8 cellular contexts compared by ENCODE assay signal in the genomic region with DNA sequence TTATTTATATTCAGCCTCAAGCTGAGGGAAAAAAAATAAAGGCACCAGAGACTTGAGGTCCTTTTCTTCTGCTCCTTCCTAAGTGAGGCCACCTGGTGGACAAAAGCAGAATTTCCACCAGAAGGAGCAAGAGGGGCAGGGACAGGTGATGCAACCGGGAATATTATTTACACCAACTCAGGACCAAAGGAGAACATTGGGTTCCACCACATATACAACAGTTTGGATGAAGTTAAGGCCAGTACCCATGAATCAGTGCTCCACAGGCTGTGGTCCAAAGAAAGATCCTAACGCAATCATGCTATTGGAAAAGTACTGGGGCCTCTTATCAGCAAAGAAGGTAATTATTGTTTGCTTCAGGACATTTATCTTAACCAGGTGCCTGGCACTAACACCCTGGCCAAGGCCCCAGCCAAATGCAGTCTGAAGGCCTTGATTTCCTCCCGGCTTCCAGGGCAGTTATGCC. TPM values are rescaled to one million over a fixed set of nuclear protein-coding genes. Genes with fewer than 3 reads are reported as not detected.
DNase-seq lines count a peak whose midpoint lies in the region; ATAC-seq and TF ChIP-seq lines count a peak whose summit lies in the region.

No MANE protein-coding gene starts in this region.

- TF ChIP-seq CTCF in LNCaP clone FGC (IDR thresholded peaks at IDR 0.05; ENCODE audit: control insufficient read depth, extremely low read depth, insufficient read depth) = peak; percentile 54
- peak; percentile 44 to 85 (median 69) for TF ChIP-seq CTCF in heart right ventricle (IDR thresholded peaks at IDR 0.05)

- H3K9me3 ChIP-seq in SK-N-MC (ENCODE audit: low read depth, low read length) = no peaks in the 10 kb centered on the region
- H3K9me3 ChIP-seq in heart right ventricle = no peaks in the 10 kb centered on the region

- intact Hi-C loops in heart right ventricle (cut with DNase I) = loop anchor here in 7 of 10 donors (2.0 to 10.0 kb wide), 5 partner anchors 41 to 59 kb away; a partner anchor contains a TSS

- H3K27me3 ChIP-seq in heart right ventricle = peaks cover 0 to 23% (median 0%) of the 10 kb centered on the region in 7 donors
- peaks cover 2% of the 10 kb centered on the region for H3K27me3 ChIP-seq in rectal smooth muscle tissue (ENCODE audit: control insufficient read depth, insufficient read depth, low read length)

- peak overlapping the region; percentile 63 for H3K9ac ChIP-seq in SK-N-MC (ENCODE audit: insufficient read length)
- no peak overlapping the region for H3K9ac ChIP-seq in rectal smooth muscle tissue (ENCODE audit: low read length)

- H3K4me3 ChIP-seq in LNCaP clone FGC (ENCODE audit: low read depth, low read length) = no peak overlapping the region
- H3K4me3 ChIP-seq in SK-N-MC = no peak overlapping the region
- H3K4me3 ChIP-seq in heart right ventricle = peak overlapping the region in 1 of 10 donors; percentile 67
- no peak overlapping the region for H3K4me3 ChIP-seq in rectal smooth muscle tissue (ENCODE audit: low read length)

- no peaks in the 10 kb centered on the region; the same call in 1 of the 2 replicates for H3K36me3 ChIP-seq in SK-N-MC (ENCODE audit: insufficient read depth, low read length)
- H3K36me3 ChIP-seq in heart right ventricle = peaks cover 0 to 24% (median 0%) of the 10 kb centered on the region in 9 donors
- no peaks in the 10 kb centered on the region for H3K36me3 ChIP-seq in rectal smooth muscle tissue (ENCODE audit: control insufficient read depth, insufficient read depth, low read length)

- ATAC-seq in heart right ventricle = peak in 5 of 8 donors; percentile 15 to 50 (median 41)
- no peak for ATAC-seq in GM19351 (IDR thresholded peaks at IDR 0.05; ENCODE audit: unreplicated experiment)
- no peak for ATAC-seq in GM18873 (IDR thresholded peaks at IDR 0.05; ENCODE audit: low FRiP score, unreplicated experiment)

- peak overlapping the region; percentile 44; the same call in 1 of the 2 replicates for H3K27ac ChIP-seq in SK-N-MC
- H3K27ac ChIP-seq in heart right ventricle = peak overlapping the region in 4 of 10 donors; percentile 95 to 96 (median 96)
- peak overlapping the region; percentile 16 for H3K27ac ChIP-seq in rectal smooth muscle tissue (ENCODE audit: low read depth, low read length)

- peaks cover 3 to 63% (median 31%) of the 10 kb centered on the region in 9 donors for H3K4me1 ChIP-seq in heart right ventricle
- H3K4me1 ChIP-seq in rectal smooth muscle tissue (ENCODE audit: control insufficient read depth, insufficient read depth, low read length) = peaks cover 6% of the 10 kb centered on the region

- DNase-seq in EH (ENCODE audit: low read depth) (peak; percentile 76), LNCaP clone FGC (ENCODE audit: low read depth) (no peak), SK-N-MC (ENCODE audit: low read depth, low spot score) (peak; percentile 58), heart right ventricle (peak in 1 of 2 donors; percentile 68)
- peak; percentile 29 for DNase-seq in activated naive CD8-positive, alpha-beta T cell treated with anti-CD3 and anti-CD28 coated beads, Interleukin-2, amount 50 U/mL, for 16 hours (ENCODE audit: low read depth, low spot score)

- WGBS in heart right ventricle, 2 donors = 50 to 65% methylated on average over 3 of the region's 3 CpGs

RNA-seq across cellular contexts. Expression of a gene that starts 57.4 kb away (rescaled TPM):
- 10 to 100 TPM; 26.3 to 88.2 (median 36.0) TPM for total RNA-seq in heart right ventricle
- polyA plus RNA-seq in heart right ventricle = 100 to 1,000 TPM in 1 of 2 donors, 10 to 100 TPM in 1; 70.7 to 153 TPM

RNA-seq across cellular contexts. Expression of a gene that starts 59.3 kb away (rescaled TPM):
- total RNA-seq in heart right ventricle = under 1 TPM in 1 of 10 donors, not detected in 9; 0.45 TPM
- polyA plus RNA-seq in heart right ventricle = under 1 TPM in 1 of 2 donors, not detected in 1; 0.01 TPM

Comparison
In these comparisons a context has a peak if more than half of its experiments do, and no peak if none do; other contexts are left out.
1. ATAC-seq: peak in heart right ventricle (5 of 8); none in GM19351 (single experiment) and GM18873 (single experiment).